In the genomic region with DNA sequence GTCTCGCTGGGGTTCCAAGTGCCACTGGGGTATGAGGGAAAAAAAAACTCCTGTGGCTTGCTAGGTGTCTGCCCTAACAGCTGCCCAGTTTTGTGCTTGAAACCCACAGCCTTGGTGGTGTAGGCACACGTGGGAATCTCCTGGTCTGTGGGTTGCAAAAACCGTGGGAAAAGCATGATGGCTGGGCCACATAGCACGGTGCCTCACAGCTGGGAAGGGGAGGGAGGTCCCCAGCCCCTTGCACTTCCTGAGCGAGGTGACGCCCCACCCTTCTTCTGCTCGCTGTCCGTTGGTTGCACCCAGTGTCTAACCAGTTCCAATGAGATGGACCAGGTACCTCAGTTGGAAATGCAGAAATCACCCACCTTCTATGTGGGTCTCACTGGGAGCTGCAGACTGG, we compare ENCODE assay signal across 28 cellular contexts.
"Had no signal": no experiment of that assay in that cellular context is flagged by ENCODE, and none has a peak within 500 bp of the region (broad histone marks: within the 10 kb centered on the region; RNA-seq: fewer than 3 reads in every experiment).

No MANE protein-coding gene starts in this region.

- H3K36me3 ChIP-seq: stomach, suprapubic skin, thoracic aorta, thyroid gland, tibial artery, tibial nerve, transverse colon, upper lobe of left lung, upper lobe of right lung, uterus, vagina had no signal

- H3K27me3 ChIP-seq: suprapubic skin, testis, thyroid gland, tibial artery, tibial nerve, transverse colon, upper lobe of left lung, upper lobe of right lung, uterus, vagina had no signal

- H3K9me3 ChIP-seq: testis, thyroid gland, transverse colon, upper lobe of right lung, uterus, vagina had no signal

- H3K27ac Mint-ChIP-seq: stimulated activated effector memory CD8-positive, alpha-beta T cell treated with anti-CD3 and anti-CD28 coated beads, Interleukin-12 subunit alpha, Interleukin-12 subunit beta, amount 100 ng/mL, for 72 hours; stimulated activated memory B cell treated with anti-CD40 and anti-IgM and Interleukin-4, amounts not matched to agents 10 μg/mL and 1 μg/mL and 100 μg/mL, for 72 hours; stimulated activated naive CD8-positive, alpha-beta T cell treated with anti-CD3 and anti-CD28 coated beads, Interleukin-15, amount 100 ng/mL, for 72 hours; stimulated activated naive CD8-positive, alpha-beta T cell treated with anti-CD3 and anti-CD28 coated beads, Interleukin-15, Interleukin-2, amounts not matched to agents 100 ng/mL and 50 ng/mL, for 24 hours; type B pancreatic cell had no signal

- H3K4me3 ChIP-seq: stomach, suprapubic skin, testis, thoracic aorta, thyroid gland, tibial artery, tibial nerve, transverse colon, upper lobe of left lung, upper lobe of right lung, uterus, vagina had no signal

- H3K4me3 Mint-ChIP-seq: stimulated activated effector memory CD8-positive, alpha-beta T cell treated with anti-CD3 and anti-CD28 coated beads, Interleukin-12 subunit alpha, Interleukin-12 subunit beta, amount 100 ng/mL, for 72 hours; stimulated activated memory B cell treated with anti-CD40 and anti-IgM and Interleukin-4, amounts not matched to agents 10 μg/mL and 1 μg/mL and 100 μg/mL, for 72 hours; stimulated activated naive B cell treated with anti-CD40 and anti-IgM and Interleukin-4, amounts not matched to agents 10 μg/mL and 1 μg/mL and 100 μg/mL, for 72 hours; stimulated activated naive CD8-positive, alpha-beta T cell treated with anti-CD3 and anti-CD28 coated beads, Interleukin-15, amount 100 ng/mL, for 72 hours; stimulated activated naive CD8-positive, alpha-beta T cell treated with anti-CD3 and anti-CD28 coated beads, Interleukin-15, Interleukin-2, amounts not matched to agents 100 ng/mL and 50 ng/mL, for 24 hours; type B pancreatic cell had no signal

- ATAC-seq: stimulated activated effector memory CD8-positive, alpha-beta T cell treated with anti-CD3 and anti-CD28 coated beads, Interleukin-12 subunit alpha, Interleukin-12 subunit beta, amount 100 ng/mL, for 72 hours; stimulated activated memory B cell treated with anti-CD40 and anti-IgM and Interleukin-4, amounts not matched to agents 10 μg/mL and 1 μg/mL and 100 μg/mL, for 72 hours; stimulated activated naive B cell treated with anti-CD40 and anti-IgM and Interleukin-4, amounts not matched to agents 10 μg/mL and 1 μg/mL and 100 μg/mL, for 72 hours; stimulated activated naive CD8-positive, alpha-beta T cell treated with anti-CD3 and anti-CD28 coated beads, Interleukin-15, amount 100 ng/mL, for 72 hours; stimulated activated naive CD8-positive, alpha-beta T cell treated with anti-CD3 and anti-CD28 coated beads, Interleukin-15, Interleukin-2, amounts not matched to agents 100 U/mL and 50 U/mL, for 24 hours; upper lobe of right lung had no signal

- H3K27me3 Mint-ChIP-seq: stimulated activated naive CD8-positive, alpha-beta T cell treated with anti-CD3 and anti-CD28 coated beads, Interleukin-15, amount 100 ng/mL, for 72 hours had no signal

- DNase-seq: stimulated activated CD4-positive, alpha-beta T cell treated with anti-CD3 and anti-CD28 coated beads, Interleukin-2, amount 100 ng/mL, for 48 hours; stimulated activated CD4-positive, alpha-beta T cell treated with anti-CD3 and anti-CD28 coated beads, Interleukin-4, amount 100 ng/mL, for 1 hour; stimulated activated CD4-positive, alpha-beta T cell treated with anti-CD3 and anti-CD28 coated beads, Interleukin-4, amount 100 ng/mL, for 24 hours; stimulated activated CD4-positive, alpha-beta T cell treated with anti-CD3 and anti-CD28 coated beads, Interleukin-4, amount 100 ng/mL, for 4 hours; stimulated activated CD8-positive, alpha-beta memory T cell treated with anti-CD3 and anti-CD28 coated beads, Interleukin-4, amount 100 ng/mL, for 48 hours; stimulated activated naive B cell treated with anti-CD40 and anti-IgM and Interleukin-4, amounts not matched to agents 10 μg/mL and 1 μg/mL and 100 μg/mL, for 72 hours; stimulated activated naive CD4-positive, alpha-beta T cell; stimulated activated naive CD4-positive, alpha-beta T cell treated with Interleukin-2 at 50 U/mL for 16 hours; stimulated activated naive CD8-positive, alpha-beta T cell treated with anti-CD3 and anti-CD28 coated beads, Interleukin-15, amount 100 ng/mL, for 72 hours; stimulated activated naive CD8-positive, alpha-beta T cell treated with anti-CD3 and anti-CD28 coated beads, Interleukin-15, Interleukin-2, amounts not matched to agents 100 U/mL and 50 U/mL, for 24 hours; stomach; substantia nigra; testis; thyroid gland; tibial artery; transverse colon; trophoblast cell; upper lobe of left lung; upper lobe of right lung; uterus had no signal

- H3K36me3 Mint-ChIP-seq: stimulated activated effector memory CD8-positive, alpha-beta T cell treated with anti-CD3 and anti-CD28 coated beads, Interleukin-12 subunit alpha, Interleukin-12 subunit beta, amount 100 ng/mL, for 72 hours; stimulated activated memory B cell treated with anti-CD40 and anti-IgM and Interleukin-4, amounts not matched to agents 10 μg/mL and 1 μg/mL and 100 μg/mL, for 72 hours; type B pancreatic cell had no signal

- H3K27ac ChIP-seq: stomach, suprapubic skin, testis, thoracic aorta, thyroid gland, tibial artery, tibial nerve, transverse colon, upper lobe of left lung, upper lobe of right lung, uterus, vagina had no signal

- H3K4me1 Mint-ChIP-seq: stimulated activated effector memory CD8-positive, alpha-beta T cell treated with anti-CD3 and anti-CD28 coated beads, Interleukin-12 subunit alpha, Interleukin-12 subunit beta, amount 100 ng/mL, for 72 hours; stimulated activated memory B cell treated with anti-CD40 and anti-IgM and Interleukin-4, amounts not matched to agents 10 μg/mL and 1 μg/mL and 100 μg/mL, for 72 hours; stimulated activated naive B cell treated with anti-CD40 and anti-IgM and Interleukin-4, amounts not matched to agents 10 μg/mL and 1 μg/mL and 100 μg/mL, for 72 hours; stimulated activated naive CD8-positive, alpha-beta T cell treated with anti-CD3 and anti-CD28 coated beads, Interleukin-15, amount 100 ng/mL, for 72 hours had no signal

- H3K4me1 ChIP-seq: stomach, suprapubic skin, testis, thyroid gland, tibial artery, tibial nerve, transverse colon, upper lobe of left lung, upper lobe of right lung, uterus, vagina had no signal

- H3K9me3 Mint-ChIP-seq: type B pancreatic cell had no signal
